ENCODE assay signal across 27 cellular contexts in the genomic region with DNA sequence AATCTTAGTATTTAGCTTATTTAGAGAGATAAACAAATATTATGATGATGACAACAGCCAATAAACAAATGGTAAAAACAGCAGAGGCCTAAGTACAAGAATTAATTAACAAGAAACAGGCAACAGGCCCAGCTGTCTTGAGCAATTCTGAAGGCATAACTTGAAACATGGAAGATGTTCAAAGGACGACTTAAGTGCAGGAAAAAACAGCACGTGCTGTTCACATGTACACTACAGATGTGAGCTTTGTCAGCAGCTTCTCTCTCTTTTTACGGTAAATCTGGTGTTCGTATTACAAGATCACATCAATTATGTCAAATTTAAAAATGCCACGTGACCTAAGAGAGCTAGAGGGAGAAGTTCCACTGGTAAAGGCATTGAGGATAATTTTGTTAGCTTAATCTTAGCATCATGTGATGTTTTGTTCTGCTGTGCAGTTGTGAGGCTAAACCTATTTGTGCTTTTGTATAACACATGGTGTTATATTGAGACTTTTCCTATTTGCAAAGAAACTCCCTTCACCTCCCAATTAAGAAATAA.
"Had no signal": no experiment of that assay in that cellular context is flagged by ENCODE, and none has a peak within 500 bp of the region (broad histone marks: within the 10 kb centered on the region; RNA-seq: fewer than 3 reads in every experiment).

No MANE protein-coding gene starts in this region.

- H3K4me3 Mint-ChIP-seq: activated CD4-positive, alpha-beta T cell treated with anti-CD3 and anti-CD28 coated beads for 36 hours; activated naive CD8-positive, alpha-beta T cell; brain; effector memory CD8-positive, alpha-beta T cell; natural killer cell; stimulated activated naive CD8-positive, alpha-beta T cell treated with anti-CD3 and anti-CD28 coated beads, Interleukin-15, Interleukin-2, amounts not matched to agents 100 ng/mL and 50 ng/mL, for 24 hours; T-helper 2 cell treated with Interferon-gamma antibody and Interleukin-4, amounts not matched to agents 5 μg/mL and 100 μg/mL, for 36 hours had no signal

- H3K9me3 Mint-ChIP-seq: stimulated activated naive CD8-positive, alpha-beta T cell treated with anti-CD3 and anti-CD28 coated beads, Interleukin-15, Interleukin-2, amounts not matched to agents 100 ng/mL and 50 ng/mL, for 24 hours; T-helper 2 cell treated with Interferon-gamma antibody and Interleukin-4, amounts not matched to agents 5 μg/mL and 100 μg/mL, for 36 hours had no signal

- H3K27ac ChIP-seq: adrenal gland, cardiac muscle cell, coronary artery, left ventricle myocardium inferior, tibial artery, upper lobe of right lung had no signal

- H3K4me1 Mint-ChIP-seq: activated CD4-positive, alpha-beta T cell treated with anti-CD3 and anti-CD28 coated beads for 36 hours; natural killer cell had no signal

- H3K36me3 ChIP-seq: adrenal gland, cardiac muscle cell, left ventricle myocardium inferior, tibial artery, upper lobe of right lung had no signal

- H3K4me1 ChIP-seq: adrenal gland, left ventricle myocardium inferior, upper lobe of right lung had no signal

- H3K27ac Mint-ChIP-seq: activated CD4-positive, alpha-beta T cell treated with anti-CD3 and anti-CD28 coated beads for 36 hours; activated naive CD8-positive, alpha-beta T cell; effector memory CD8-positive, alpha-beta T cell; natural killer cell; stimulated activated naive CD8-positive, alpha-beta T cell treated with anti-CD3 and anti-CD28 coated beads, Interleukin-15, Interleukin-2, amounts not matched to agents 100 ng/mL and 50 ng/mL, for 24 hours; T-helper 2 cell treated with Interferon-gamma antibody and Interleukin-4, amounts not matched to agents 5 μg/mL and 100 μg/mL, for 36 hours had no signal

- H3K9me3 ChIP-seq: adrenal gland, left ventricle myocardium inferior, tibial artery, upper lobe of right lung had no signal

- H3K27me3 Mint-ChIP-seq: effector memory CD8-positive, alpha-beta T cell had no signal

- H3K4me3 ChIP-seq: adrenal gland, cardiac muscle cell, coronary artery, left ventricle myocardium inferior, lung, skin epidermis, tibial artery, upper lobe of right lung had no signal

- DNase-seq: activated CD4-positive, alpha-beta T cell treated with anti-CD3 and anti-CD28 coated beads for 36 hours; activated CD4-positive, alpha-beta T cell treated with anti-CD3 and anti-CD28 coated beads, Interleukin-2, amount 50 U/mL, for 4 hours; activated CD4-positive, CD25-positive, alpha-beta regulatory T cell; activated effector memory CD4-positive, alpha-beta T cell treated with Interleukin-2 at 50 U/mL for 16 hours; activated naive CD4-positive, alpha-beta T cell treated with Interleukin-2 at 50 U/mL for 16 hours; activated T-cell treated with anti-CD3 and anti-CD28 coated beads for 4 hours; adrenal gland; aorta; cerebellar nuclear complex; effector memory CD8-positive, alpha-beta T cell; left ventricle myocardium inferior; mesendoderm; natural killer cell; stimulated activated CD4-positive, alpha-beta T cell treated with anti-CD3 and anti-CD28 coated beads, Interleukin-12 subunit alpha, Interleukin-12 subunit beta, amount 100 ng/mL, for 4 hours; stimulated activated CD4-positive, alpha-beta T cell treated with anti-CD3 and anti-CD28 coated beads, Interleukin-4, amount 100 ng/mL, for 1 hour; substantia nigra; T-helper 1 cell; tibial artery; upper lobe of right lung had no signal

- H3K27me3 ChIP-seq: adrenal gland, cardiac muscle cell, upper lobe of right lung had no signal

- H3K36me3 Mint-ChIP-seq: activated naive CD8-positive, alpha-beta T cell; brain; natural killer cell had no signal
